In the genomic region with DNA sequence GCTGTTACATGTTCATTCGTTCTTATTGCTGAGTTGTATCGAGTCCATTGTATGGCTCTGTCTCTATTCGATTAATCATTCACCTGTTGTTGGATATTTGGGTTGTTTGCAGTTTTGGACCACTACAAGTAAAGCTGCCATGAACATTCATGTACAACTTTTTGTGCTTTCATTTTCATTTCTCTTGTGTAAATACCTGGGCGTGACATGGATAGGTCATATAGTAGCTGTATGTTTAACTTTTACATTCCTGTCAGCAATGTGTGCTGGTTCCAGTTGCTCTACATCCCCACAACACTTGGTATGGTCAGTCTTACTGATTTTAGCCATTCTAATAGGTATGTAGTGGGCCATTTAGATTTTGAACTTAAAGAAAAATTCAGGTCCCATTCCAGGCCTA, we compare ENCODE assay signal across 24 cellular contexts.
DNase-seq lines count a peak whose midpoint lies in the region; ATAC-seq, FAIRE-seq and TF ChIP-seq lines count a peak whose summit lies in the region.
"Had no signal": no experiment of that assay in that cellular context is flagged by ENCODE, and none has a peak within 500 bp of the region (broad histone marks: within the 10 kb centered on the region; RNA-seq: fewer than 3 reads in every experiment).

No MANE protein-coding gene starts in this region.

- H3K27ac ChIP-seq in MM.1S (ENCODE audit: low read length) = no peak overlapping the region
- no peak overlapping the region for H3K27ac ChIP-seq in small intestine (ENCODE audit: low read depth in 1 of 2, low read length in 1 of 2)
- H3K27ac ChIP-seq: BLaER1 had no signal

- H3K4me2 ChIP-seq in MM.1S (ENCODE audit: low read depth, low read length) = peak overlapping the region; percentile 40; the same call in 1 of the 2 replicates
- H3K4me2 ChIP-seq: BLaER1 had no signal

- H3K9me3 ChIP-seq in MM.1S (replicated peaks; ENCODE audit: insufficient read depth, low read length) (no peaks in the 10 kb centered on the region), small intestine (ENCODE audit: control insufficient read depth, low read depth) (no peaks in the 10 kb centered on the region)
- H3K9me3 ChIP-seq: BE2C, BLaER1 had no signal

- no peaks in the 10 kb centered on the region for H3K27me3 Mint-ChIP-seq in activated CD4-positive, alpha-beta T cell treated with anti-CD3 and anti-CD28 coated beads, Interleukin-2, amount 10 ng/mL, durations not matched to agents 24 days and 14 days

- 32 to 69% (median 49%) methylated on average over 4 of the region's 4 CpGs for WGBS in small intestine, 3 donors

- peaks cover 4% of the 10 kb centered on the region for H3K9me3 Mint-ChIP-seq in activated CD4-positive, alpha-beta T cell treated with anti-CD3 and anti-CD28 coated beads, Interleukin-2, amount 10 ng/mL, durations not matched to agents 24 days and 14 days
- H3K9me3 Mint-ChIP-seq: CD8-positive, alpha-beta memory T cell had no signal

- no peaks in the 10 kb centered on the region for H3K9me2 ChIP-seq in MM.1S (replicated peaks; ENCODE audit: insufficient read depth, low read length)

- TF ChIP-seq CTCF in MM.1S (IDR thresholded peaks at IDR 0.05; ENCODE audit: low read length) = no peak

- H3K4me1 ChIP-seq in MM.1S (ENCODE audit: low read length) = no peaks in the 10 kb centered on the region
- peaks cover 0 to 3% of the 10 kb centered on the region in 2 donors for H3K4me1 ChIP-seq in small intestine (ENCODE audit: control insufficient read depth in 2 of 2, insufficient read depth in 1 of 2, low read depth in 1 of 2, low read length in 1 of 2)
- H3K4me1 ChIP-seq: BE2C, BLaER1 had no signal

- no peak overlapping the region for H3K9ac ChIP-seq in MM.1S (ENCODE audit: low read length)
- H3K9ac ChIP-seq: BLaER1 had no signal

- FAIRE-seq in HTR-8/SVneo (lab: Jason Lieb, UNC) = peak; percentile 84
- no peak for FAIRE-seq in small intestine (lab: Jason Lieb, UNC)
- FAIRE-seq: A204.1, GM12878, GM12892, GM18507 had no signal

- no peaks in the 10 kb centered on the region for H4K20me1 ChIP-seq in MM.1S (ENCODE audit: insufficient read depth, low read length)
- H4K20me1 ChIP-seq: BLaER1 had no signal

- ATAC-seq in left colon = peak; percentile 82
- no peak for ATAC-seq in GM21528 (IDR thresholded peaks at IDR 0.05; ENCODE audit: low FRiP score, unreplicated experiment)

- intact Hi-C loops in left colon (cut with DNase I, micrococcal nuclease) = no loop called here
- intact Hi-C loops in activated CD4-positive, alpha-beta T cell treated with anti-CD3 and anti-CD28 coated beads, Interleukin-2, amount 10 ng/mL, durations not matched to agents 24 days and 14 days (cut with micrococcal nuclease) = loop anchor here (10.0 kb wide), 2 partner anchors 160 to 240 kb away; no protein-coding TSS in a partner anchor

- H3K79me2 ChIP-seq in MM.1S (ENCODE audit: low read length) = no peaks in the 10 kb centered on the region

- no peak overlapping the region for H3K27ac Mint-ChIP-seq in activated CD4-positive, alpha-beta T cell treated with anti-CD3 and anti-CD28 coated beads, Interleukin-2, amount 10 ng/mL, durations not matched to agents 24 days and 14 days
- H3K27ac Mint-ChIP-seq: CD14-positive monocyte; CD4-positive, alpha-beta memory T cell; CD4-positive, CD25-positive, alpha-beta regulatory T cell; CD8-positive, alpha-beta memory T cell had no signal

- no peaks in the 10 kb centered on the region for H3K27me3 ChIP-seq in MM.1S (replicated peaks; ENCODE audit: insufficient read depth, low read length)
- H3K27me3 ChIP-seq in small intestine (ENCODE audit: control insufficient read depth in 2 of 2, insufficient read depth in 2 of 2, low read length in 2 of 2) = no peaks in the 10 kb centered on the region
- H3K27me3 ChIP-seq: BE2C, BLaER1 had no signal

- H3K4me1 Mint-ChIP-seq in activated CD4-positive, alpha-beta T cell treated with anti-CD3 and anti-CD28 coated beads, Interleukin-2, amount 10 ng/mL, durations not matched to agents 24 days and 14 days = peaks cover 5% of the 10 kb centered on the region

- H3K36me3 Mint-ChIP-seq in activated CD4-positive, alpha-beta T cell treated with anti-CD3 and anti-CD28 coated beads, Interleukin-2, amount 10 ng/mL, durations not matched to agents 24 days and 14 days (ENCODE audit: low read depth) = no peaks in the 10 kb centered on the region
- H3K36me3 Mint-ChIP-seq: CD14-positive monocyte; CD4-positive, alpha-beta memory T cell; CD4-positive, CD25-positive, alpha-beta regulatory T cell; CD8-positive, alpha-beta memory T cell had no signal

- H3K4me3 Mint-ChIP-seq in activated CD4-positive, alpha-beta T cell treated with anti-CD3 and anti-CD28 coated beads, Interleukin-2, amount 10 ng/mL, durations not matched to agents 24 days and 14 days = no peak overlapping the region
- H3K4me3 Mint-ChIP-seq: CD14-positive monocyte; CD4-positive, alpha-beta memory T cell; CD4-positive, CD25-positive, alpha-beta regulatory T cell; CD8-positive, alpha-beta memory T cell had no signal

- H3K36me3 ChIP-seq in MM.1S (replicated peaks; ENCODE audit: insufficient read depth, low read length) = no peaks in the 10 kb centered on the region
- H3K36me3 ChIP-seq in small intestine (ENCODE audit: control insufficient read depth in 2 of 2, insufficient read depth in 2 of 2, low read length in 2 of 2) = no peaks in the 10 kb centered on the region
- H3K36me3 ChIP-seq: BE2C, BLaER1 had no signal

- H3F3A ChIP-seq in MM.1S (ENCODE audit: insufficient read depth, low read length) = no peaks in the 10 kb centered on the region

- peak overlapping the region; percentile 38; the same call in 1 of the 2 replicates for H2AFZ ChIP-seq in MM.1S (ENCODE audit: low read length)

- H3K4me3 ChIP-seq in MM.1S (ENCODE audit: low read length) (no peak overlapping the region), small intestine (ENCODE audit: low read depth in 1 of 2, low read length in 2 of 2) (no peak overlapping the region)
- H3K4me3 ChIP-seq: BLaER1, GM12878 had no signal

- DNase-seq in HTR-8/SVneo (ENCODE audit: insufficient read length, low spot score) = no peak
- DNase-seq in MM.1S = peak; percentile 23
- DNase-seq in left colon = no peak
- DNase-seq in small intestine = peak; percentile 52
- DNase-seq in activated CD4-positive, alpha-beta T cell treated with anti-CD3 and anti-CD28 coated beads, Interleukin-2, amount 10 ng/mL, durations not matched to agents 24 days and 14 days = no peak
- no peak for DNase-seq in NCI-H2196 treated with DMSO at 0.1 percent for 48 hours (lab: John Stamatoyannopoulos, UW; ENCODE audit: unreplicated experiment)
- DNase-seq in globus pallidus (ENCODE audit: low spot score) = no peak
- DNase-seq: C1 segment of cervical spinal cord, COR-L47, DMS 273 treated with DMSO at 0.1 percent for 48 hours, DMS153, DMS79, GDM1 had no signal

Comparison
In these comparisons a context has a peak if more than half of its experiments do, and no peak if none do; other contexts are left out.
1. DNase-seq: peak in MM.1S (single experiment) and small intestine (single experiment); none in HTR-8/SVneo (single experiment), left colon (0 of 2), activated CD4-positive, alpha-beta T cell treated with anti-CD3 and anti-CD28 coated beads, Interleukin-2, amount 10 ng/mL, durations not matched to agents 24 days and 14 days (single experiment), NCI-H2196 treated with DMSO at 0.1 percent for 48 hours (single experiment) and globus pallidus (single experiment).